Comparison of ENCODE assay signal across 10 cellular contexts in genomic region chr11:119167933-119168332, GRCh38. TPM values are rescaled to one million over a fixed set of nuclear protein-coding genes. Genes with fewer than 3 reads are reported as not detected.
DNase-seq lines count a peak whose midpoint lies in the region; ATAC-seq and TF ChIP-seq lines count a peak whose summit lies in the region.
"Had no signal": no experiment of that assay in that cellular context is flagged by ENCODE, and none has a peak within 500 bp of the region (broad histone marks: within the 10 kb centered on the region; RNA-seq: fewer than 3 reads in every experiment).

No MANE protein-coding gene starts in this region.

- intact Hi-C loops in mammary epithelial cell (cut with micrococcal nuclease) = loop anchor here (2.0 kb wide), 2 partner anchors 23 to 73 kb away; a partner anchor contains a TSS
- intact Hi-C loops in naive thymus-derived CD4-positive, alpha-beta T cell (cut with micrococcal nuclease) = loop anchor here (1.0 to 5.0 kb wide), 11 partner anchors 19 to 155 kb away; partner anchors contain the start of genes C2CD2L (in 2 of the 2), ABCG4 (in 1 of the 2), CBL (in 1 of the 2) and RPS25 (in 1 of the 2)
- intact Hi-C loops in aorta (cut with DNase I) = loop anchor here in 1 of 2 donors (5.0 kb wide), 1 partner anchor 71 kb away; a partner anchor contains a TSS

- H3K27me3 ChIP-seq in AG04450 (ENCODE audit: control insufficient read depth, insufficient read depth, low read length) (no peaks in the 10 kb centered on the region), mammary epithelial cell (ENCODE audit: insufficient read depth, low read length) (no peaks in the 10 kb centered on the region), aorta (ENCODE audit: control insufficient read depth in 1 of 2, insufficient read depth in 2 of 2, low read length in 1 of 2) (no peaks in the 10 kb centered on the region)
- no peaks in the 10 kb centered on the region for H3K27me3 ChIP-seq in naive thymus-derived CD4-positive, alpha-beta T cell (ENCODE audit: control insufficient read depth in 2 of 2, insufficient read depth in 2 of 2, low read length in 2 of 2)
- H3K27me3 ChIP-seq: tibial nerve had no signal

- peak overlapping the region; percentile 57; the same call in 1 of the 2 replicates for H3K27ac Mint-ChIP-seq in HFFc6
- peak overlapping the region in 7 of 9 donors; percentile 41 to 90 (median 69) for H3K27ac Mint-ChIP-seq in naive thymus-derived CD4-positive, alpha-beta T cell

- WGBS in mammary epithelial cell (ENCODE audit: low coverage, missing lambda C conversion rate) = 49% methylated on average over 4 of the region's 6 CpGs
- WGBS in aorta, 2 donors = 41 to 42% methylated on average over 6 of the region's 6 CpGs

- H3K9me3 Mint-ChIP-seq in HFFc6 = no peaks in the 10 kb centered on the region
- H3K9me3 Mint-ChIP-seq in naive thymus-derived CD4-positive, alpha-beta T cell = no peaks in the 10 kb centered on the region

- no peak overlapping the region for H3K9ac ChIP-seq in mammary epithelial cell (ENCODE audit: insufficient read depth, low read length)

- POLR2A ChIA-PET in AG04450 (lab: Yijun Ruan, JAX) (no interaction called here), HEK293T (lab: Yijun Ruan, JAX) (interaction anchor here (1.6 to 1.7 kb wide), 2 partner anchors 8 to 14 kb away, joined by 3 to 5 read pairs; no protein-coding TSS in a partner anchor)
- POLR2A ChIA-PET in naive thymus-derived CD4-positive, alpha-beta T cell (lab: Charles Lee) = no interaction called here

- H3K27me3 Mint-ChIP-seq in HFFc6 (ENCODE audit: insufficient read depth) = peaks cover 1% of the 10 kb centered on the region
- no peaks in the 10 kb centered on the region for H3K27me3 Mint-ChIP-seq in naive thymus-derived CD4-positive, alpha-beta T cell

- ATAC-seq in naive thymus-derived CD4-positive, alpha-beta T cell = no peak
- ATAC-seq in aorta (ENCODE audit: low FRiP score) = no peak

- H3K4me2 ChIP-seq in mammary epithelial cell (ENCODE audit: insufficient read depth, low read depth, low read length) = peak overlapping the region; percentile 97

- H3K4me3 Mint-ChIP-seq in HFFc6 = peak overlapping the region; percentile 62
- peak overlapping the region; percentile 45 to 92 (median 78) for H3K4me3 Mint-ChIP-seq in naive thymus-derived CD4-positive, alpha-beta T cell

- H3K36me3 Mint-ChIP-seq in HFFc6 (ENCODE audit: low read depth) = no peaks in the 10 kb centered on the region
- H3K36me3 Mint-ChIP-seq in naive thymus-derived CD4-positive, alpha-beta T cell = no peaks in the 10 kb centered on the region

- H3K27ac ChIP-seq in AG04450 (ENCODE audit: low read depth, low read length) = peak overlapping the region; percentile 11
- peak overlapping the region; percentile 44 for H3K27ac ChIP-seq in mammary epithelial cell (ENCODE audit: insufficient read depth, low read depth, low read length)
- no peak overlapping the region for H3K27ac ChIP-seq in naive thymus-derived CD4-positive, alpha-beta T cell (ENCODE audit: low read depth, low read length)
- no peak overlapping the region for H3K27ac ChIP-seq in aorta (ENCODE audit: low read depth in 1 of 2, low read length in 2 of 2)
- H3K27ac ChIP-seq: SK-N-MC had no signal

- H4K20me1 ChIP-seq in mammary epithelial cell (ENCODE audit: insufficient read depth, low read length) = no peaks in the 10 kb centered on the region

- H3K4me1 Mint-ChIP-seq in HFFc6 (ENCODE audit: low read depth) = peaks cover 31% of the 10 kb centered on the region
- peaks cover 4 to 25% (median 11%) of the 10 kb centered on the region in 7 donors for H3K4me1 Mint-ChIP-seq in naive thymus-derived CD4-positive, alpha-beta T cell

- dilution Hi-C loops in mammary epithelial cell (cut with HindIII; ENCODE audit: low sequenced_read_pairs) = no loop called here

- H3K4me1 ChIP-seq in mammary epithelial cell (ENCODE audit: insufficient read depth, low read length) (peaks cover 35% of the 10 kb centered on the region), aorta (ENCODE audit: control insufficient read depth in 1 of 2, insufficient read depth in 2 of 2, low read length in 2 of 2) (no peaks in the 10 kb centered on the region)
- peaks cover 0 to 4% of the 10 kb centered on the region in 2 donors for H3K4me1 ChIP-seq in naive thymus-derived CD4-positive, alpha-beta T cell (ENCODE audit: control insufficient read depth in 2 of 2, insufficient read depth in 2 of 2, low read length in 2 of 2)

- no peaks in the 10 kb centered on the region for H3K79me2 ChIP-seq in mammary epithelial cell (ENCODE audit: insufficient read depth, low read length)

- no peak overlapping the region for H3K4me3 ChIP-seq in AG04450 (ENCODE audit: low read depth, low read length)
- H3K4me3 ChIP-seq in mammary epithelial cell (replicated peaks in 1 of 3; ENCODE audit: insufficient read depth in 1 of 3, low read depth in 2 of 3, low read length in 3 of 3) = no peak overlapping the region
- no peak overlapping the region for H3K4me3 ChIP-seq in naive thymus-derived CD4-positive, alpha-beta T cell (ENCODE audit: low read length)
- no peak overlapping the region for H3K4me3 ChIP-seq in aorta (ENCODE audit: low read length in 2 of 2)
- H3K4me3 ChIP-seq: SK-N-MC had no signal

- TF ChIP-seq CTCF in AG04450 (IDR thresholded peaks at IDR 0.05; ENCODE audit: low read depth, low read length) = no peak
- no peak for TF ChIP-seq CTCF in HFFc6 (IDR thresholded peaks at IDR 0.05)
- TF ChIP-seq CTCF in mammary epithelial cell (conservative IDR thresholded peaks at IDR 0.05 in 1 of 2, IDR thresholded peaks at IDR 0.05 in 1 of 2; ENCODE audit: extremely low read depth in 1 of 2, insufficient read depth in 1 of 2, low read depth in 1 of 2, low read length in 2 of 2) = peak in 1 of 2 donors; percentile 6

- H2AFZ ChIP-seq in mammary epithelial cell (ENCODE audit: low read depth, low read length) = peak overlapping the region; percentile 66

- H3K9me3 ChIP-seq in AG04450 (ENCODE audit: control insufficient read depth, insufficient read depth, low read length) (no peaks in the 10 kb centered on the region), mammary epithelial cell (replicated peaks; ENCODE audit: insufficient read depth, low read length) (no peaks in the 10 kb centered on the region), aorta (ENCODE audit: control insufficient read depth, low read length) (no peaks in the 10 kb centered on the region)
- no peaks in the 10 kb centered on the region for H3K9me3 ChIP-seq in naive thymus-derived CD4-positive, alpha-beta T cell (ENCODE audit: control insufficient read depth in 2 of 3, low read length in 3 of 3)
- H3K9me3 ChIP-seq: tibial nerve had no signal

- H3K36me3 ChIP-seq in mammary epithelial cell (ENCODE audit: insufficient read depth, low read length) (no peaks in the 10 kb centered on the region), aorta (ENCODE audit: control insufficient read depth in 1 of 2, insufficient read depth in 2 of 2, low read length in 1 of 2) (no peaks in the 10 kb centered on the region)
- peaks cover 0 to 5% (median 0%) of the 10 kb centered on the region in 3 experiments for H3K36me3 ChIP-seq in naive thymus-derived CD4-positive, alpha-beta T cell (ENCODE audit: control insufficient read depth in 2 of 3, insufficient read depth in 3 of 3, low read length in 3 of 3)

- CTCF ChIA-PET in AG04450 (lab: Charles Lee) (interaction anchor here (0.8 to 1.0 kb wide), 2 partner anchors 38 to 170 kb away, joined by 3 read pairs; no protein-coding TSS in a partner anchor), mammary epithelial cell (lab: Charles Lee; ENCODE audit: low non-redundant PET) (no interaction called here), HEK293T (lab: Yijun Ruan, JAX) (no interaction called here)
- CTCF ChIA-PET in naive thymus-derived CD4-positive, alpha-beta T cell (lab: Charles Lee) = interaction anchor here (0.9 to 1.2 kb wide), 2 partner anchors 155 to 158 kb away, joined by 3 to 5 read pairs; no protein-coding TSS in a partner anchor

- DNase-seq in AG04450 (ENCODE audit: low read depth, low spot score) (no peak), HFFc6 (no peak), mammary epithelial cell (peak; percentile 58), NCI-H2171 (lab: John Stamatoyannopoulos, UW) (no peak), HEK293T (ENCODE audit: extremely low spot score) (no peak), NCI-H2196 (lab: John Stamatoyannopoulos, UW; ENCODE audit: unreplicated experiment) (no peak), aorta (no peak)
- no peak for DNase-seq in naive thymus-derived CD4-positive, alpha-beta T cell

- in situ Hi-C loops in mammary epithelial cell (cut with MboI; ENCODE audit: low sequenced_read_pairs in 2 of 2) = no loop called here

- BruUV-seq in mammary epithelial cell (replicated peaks; lab: Mats Ljungman, UMichigan) = no TSS peak

RNA-seq across cellular contexts. Expression of gene NLRX1, which starts 0.6 kb away (rescaled TPM):
- polyA plus RNA-seq in AG04450 (2011; rRNA removed) (4.7 and 6.4 TPM in 2 replicates), mammary epithelial cell (10.5 TPM), aorta (1 to 10 TPM; 5.9 to 9.8 TPM)
- 7.8 and 11.7 TPM in 2 replicates for polyA minus RNA-seq in AG04450 (2011; rRNA and poly(A)+ RNA removed)
- total RNA-seq in HFFc6 (2021; fragmentation: NEBNext Ultra II Directional; extraction: Animal tissue kit (Norgen Biotek cat#: 25700)) = 10 to 100 TPM; 11.8 to 14.5 (median 12.9) TPM
- total RNA-seq in mammary epithelial cell (10 to 100 TPM; 13.5 to 15.5 TPM), aorta (10 to 100 TPM; 12.1 to 17.3 TPM)
- polyA minus RNA-seq in mammary epithelial cell = 18.0 TPM
- 10 to 100 TPM in 2 of 5 experiments, 1 to 10 TPM in 3; 8.3 to 19.5 (median 9.8) TPM for total RNA-seq in naive thymus-derived CD4-positive, alpha-beta T cell
- polyA plus RNA-seq in naive thymus-derived CD4-positive, alpha-beta T cell = 10 to 100 TPM in 1 of 2 donors, 1 to 10 TPM in 1; 6.5 to 10.6 TPM

RNA-seq across cellular contexts. Expression of gene NHERF4, which starts 17.3 kb away (rescaled TPM):
- polyA plus RNA-seq in AG04450 (2011; rRNA removed) (not detected in 2 replicates), mammary epithelial cell (not detected), aorta (10 to 100 TPM in 1 of 2 donors, under 1 TPM in 1; 0.10 to 13.6 TPM)
- polyA minus RNA-seq in AG04450 (2011; rRNA and poly(A)+ RNA removed) = not detected in 2 replicates
- not detected for total RNA-seq in HFFc6 (2021; fragmentation: NEBNext Ultra II Directional; extraction: Animal tissue kit (Norgen Biotek cat#: 25700))
- total RNA-seq in mammary epithelial cell (not detected), aorta (under 1 TPM in 1 of 2 donors, not detected in 1; 0.26 TPM)
- 3.6 TPM for polyA minus RNA-seq in mammary epithelial cell
- 1 to 10 TPM in 3 of 5 experiments, under 1 TPM in 2; 0.19 to 2.2 (median 1.2) TPM for total RNA-seq in naive thymus-derived CD4-positive, alpha-beta T cell
- not detected for polyA plus RNA-seq in naive thymus-derived CD4-positive, alpha-beta T cell

RNA-seq across cellular contexts. Expression of gene ABCG4, which starts 19.1 kb away (rescaled TPM):
- polyA plus RNA-seq in AG04450 (2011; rRNA removed) = 0.21 and 0.30 TPM in 2 replicates
- polyA minus RNA-seq in AG04450 (2011; rRNA and poly(A)+ RNA removed) = 0.51 and 1.1 TPM in 2 replicates
- total RNA-seq in HFFc6 (2021; fragmentation: NEBNext Ultra II Directional; extraction: Animal tissue kit (Norgen Biotek cat#: 25700)) = under 1 TPM; 0.05 to 0.50 (median 0.18) TPM
- total RNA-seq in mammary epithelial cell = 1 to 10 TPM in 1 of 2 donors, under 1 TPM in 1; 0.33 to 1.4 TPM
- 0.19 TPM for polyA plus RNA-seq in mammary epithelial cell
- polyA minus RNA-seq in mammary epithelial cell = 2.7 TPM
- under 1 TPM in 1 of 5 experiments, not detected in 4; 0.13 TPM for total RNA-seq in naive thymus-derived CD4-positive, alpha-beta T cell
- polyA plus RNA-seq in naive thymus-derived CD4-positive, alpha-beta T cell = not detected
- total RNA-seq in aorta = under 1 TPM; 0.45 to 0.75 TPM
- polyA plus RNA-seq in aorta = under 1 TPM in 1 of 2 donors, not detected in 1; 0.75 TPM

RNA-seq across cellular contexts. Expression of gene CBL, which starts 38.2 kb away (rescaled TPM):
- polyA plus RNA-seq in AG04450 (2011; rRNA removed) (19.9 and 24.3 TPM in 2 replicates), mammary epithelial cell (12.3 TPM), aorta (1 to 10 TPM; 3.8 to 5.5 TPM)
- 23.6 and 28.2 TPM in 2 replicates for polyA minus RNA-seq in AG04450 (2011; rRNA and poly(A)+ RNA removed)
- 10 to 100 TPM; 24.2 to 31.2 (median 26.1) TPM for total RNA-seq in HFFc6 (2021; fragmentation: NEBNext Ultra II Directional; extraction: Animal tissue kit (Norgen Biotek cat#: 25700))
- total RNA-seq in mammary epithelial cell (10 to 100 TPM; 19.5 to 33.7 TPM), aorta (10 to 100 TPM; 33.0 to 37.4 TPM)
- polyA minus RNA-seq in mammary epithelial cell = 52.2 TPM
- total RNA-seq in naive thymus-derived CD4-positive, alpha-beta T cell = 10 to 100 TPM; 37.0 to 51.8 (median 40.5) TPM
- 10 to 100 TPM; 17.5 to 18.0 TPM for polyA plus RNA-seq in naive thymus-derived CD4-positive, alpha-beta T cell

RNA-seq across cellular contexts. Expression of gene HINFP, which starts 46.6 kb away (rescaled TPM):
- polyA plus RNA-seq in AG04450 (2011; rRNA removed) (14.9 and 16.4 TPM in 2 replicates), mammary epithelial cell (16.1 TPM), aorta (10 to 100 TPM; 12.1 to 23.1 TPM)
- polyA minus RNA-seq in AG04450 (2011; rRNA and poly(A)+ RNA removed) = 26.7 and 33.9 TPM in 2 replicates
- 10 to 100 TPM in 4 of 6 experiments, 1 to 10 TPM in 2; 9.9 to 13.4 (median 11.3) TPM for total RNA-seq in HFFc6 (2021; fragmentation: NEBNext Ultra II Directional; extraction: Animal tissue kit (Norgen Biotek cat#: 25700))
- total RNA-seq in mammary epithelial cell (10 to 100 TPM; 23.7 to 26.8 TPM), aorta (10 to 100 TPM; 14.3 to 32.4 TPM)
- 21.8 TPM for polyA minus RNA-seq in mammary epithelial cell
- 10 to 100 TPM; 30.7 to 79.7 (median 42.7) TPM for total RNA-seq in naive thymus-derived CD4-positive, alpha-beta T cell
- polyA plus RNA-seq in naive thymus-derived CD4-positive, alpha-beta T cell = 10 to 100 TPM; 14.7 to 24.1 TPM

Comparison
In these comparisons a context has a peak if more than half of its experiments do, and no peak if none do; other contexts are left out.
1. H3K27ac ChIP-seq: peak in AG04450 (single experiment) and mammary epithelial cell (single experiment); none in naive thymus-derived CD4-positive, alpha-beta T cell (single experiment) and aorta (0 of 2).
2. CTCF ChIA-PET loops: an anchor here in AG04450 (0.8 to 1.0 kb wide) and naive thymus-derived CD4-positive, alpha-beta T cell (0.9 to 1.2 kb wide); none called in mammary epithelial cell and HEK293T.